ENCODE assay signal across 15 cellular contexts in the genomic region with DNA sequence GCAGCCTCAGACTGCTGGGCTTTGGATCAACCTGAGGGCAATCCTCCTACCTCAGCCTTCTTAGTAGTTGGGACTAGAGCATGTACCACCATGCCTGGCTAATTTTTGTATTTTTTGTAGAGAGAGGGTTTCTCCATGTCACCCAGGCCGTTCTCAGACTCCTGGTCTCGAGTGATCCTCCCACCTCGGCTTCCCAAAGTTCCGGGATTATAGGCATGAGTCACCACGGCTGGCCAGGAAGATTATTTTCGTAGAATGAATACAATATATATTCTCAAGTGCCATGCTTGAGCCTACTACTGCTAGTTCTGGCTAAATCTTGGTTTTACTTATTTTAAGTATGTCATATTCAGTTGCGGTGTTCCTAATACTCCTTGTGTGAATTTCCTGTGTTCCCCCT.
"Had no signal": no experiment of that assay in that cellular context is flagged by ENCODE, and none has a peak within 500 bp of the region (broad histone marks: within the 10 kb centered on the region; RNA-seq: fewer than 3 reads in every experiment).

No MANE protein-coding gene starts in this region.

- FAIRE-seq: small intestine had no signal

- H3K27ac ChIP-seq: hepatocyte, left ventricle myocardium inferior, right atrium auricular region, testis had no signal

- H3K4me1 ChIP-seq: testis had no signal

- H3K27me3 ChIP-seq: hepatocyte, right atrium auricular region, testis had no signal

- H3K4me2 ChIP-seq: hepatocyte had no signal

- H3K4me3 ChIP-seq: hepatocyte, left ventricle myocardium inferior, right atrium auricular region, testis had no signal

- H3K79me2 ChIP-seq: hepatocyte had no signal

- ATAC-seq: esophagus mucosa; natural killer cell treated with Interleukin-12 subunit alpha and Interleukin-12 subunit beta and Interleukin-15 and Interleukin-18, amount 100 ng/mL, for 72 hours; stimulated activated naive CD8-positive, alpha-beta T cell treated with anti-CD3 and anti-CD28 coated beads, Interleukin-15, amount 100 ng/mL, for 72 hours; T-cell had no signal

- DNase-seq: activated CD4-positive, CD25-positive, alpha-beta regulatory T cell treated with anti-CD3 and anti-CD28 coated beads, Interleukin-2, amount 50 U/mL, for 72 hours; activated naive CD8-positive, alpha-beta T cell treated with anti-CD3 and anti-CD28 coated beads, Interleukin-2, amount 10 ng/mL, durations not matched to agents 7 days and 5 days; anterior cingulate cortex; cerebellar nuclear complex; left ventricle myocardium inferior; nucleus accumbens; small intestine; stimulated activated naive CD8-positive, alpha-beta T cell treated with anti-CD3 and anti-CD28 coated beads, Interleukin-15, amount 100 ng/mL, for 72 hours; T-cell; T-helper 9 cell; testis had no signal

- H2AFZ ChIP-seq: hepatocyte had no signal

- H3K9me3 ChIP-seq: left ventricle myocardium inferior, right atrium auricular region, testis had no signal

- H3K36me3 ChIP-seq: left ventricle myocardium inferior, right atrium auricular region had no signal
